In genomic region chr18:36895606-36896005, GRCh38 we compare ENCODE assay signal across 17 cellular contexts.
"Had no signal": no experiment of that assay in that cellular context is flagged by ENCODE, and none has a peak within 500 bp of the region (broad histone marks: within the 10 kb centered on the region; RNA-seq: fewer than 3 reads in every experiment).

No MANE protein-coding gene starts in this region.

- H3K27me3 ChIP-seq: SJSA1 had no signal

- DNase-seq: KG1, MM.1S, NCI-H1092 treated with DMSO at 0.1 percent for 48 hours, NCI-H1436, NCI-H187, NCI-H2029, NCI-H2081 treated with DMSO at 0.1 percent for 48 hours, NCI-H2171, NCI-H226, NCI-H446 treated with DMSO at 0.1 percent for 48 hours, NCI-H510A treated with DMSO at 0.1 percent for 48 hours, NCI-H526, Right ventricle myocardium superior, RPMI8226, SIG-M5 had no signal

- H3K36me3 ChIP-seq: SJSA1 had no signal

- H3K4me1 ChIP-seq: SJSA1 had no signal

- H3K9me3 ChIP-seq: SJSA1 had no signal

- H3K27ac ChIP-seq: SJSA1, SK-N-MC had no signal

- H3K4me3 ChIP-seq: SJSA1, SK-N-MC had no signal
